13 cellular contexts compared by ENCODE assay signal in genomic region chr16:69831212-69832123, GRCh38.
DNase-seq lines count a peak whose midpoint lies in the region; ATAC-seq, FAIRE-seq and TF ChIP-seq lines count a peak whose summit lies in the region.
"Had no signal": no experiment of that assay in that cellular context is flagged by ENCODE, and none has a peak within 500 bp of the region (broad histone marks: within the 10 kb centered on the region; RNA-seq: fewer than 3 reads in every experiment).

No MANE protein-coding gene starts in this region.

- no peak for TF ChIP-seq RAD21 in A549 (conservative IDR thresholded peaks at IDR 0.05 in 1 of 2, IDR thresholded peaks at IDR 0.05 in 1 of 2)

- no peak for TF ChIP-seq CTCF in A549 (IDR thresholded peaks at IDR 0.05)
- no peak for TF ChIP-seq CTCF in osteocyte (IDR thresholded peaks at IDR 0.05)

- peaks cover 10% of the 10 kb centered on the region for H3K36me3 Mint-ChIP-seq in osteocyte (ENCODE audit: unreplicated experiment)

- H3K4me1 ChIP-seq in A549 (peaks cover 50% of the 10 kb centered on the region), duodenal mucosa (ENCODE audit: control insufficient read depth in 1 of 2, insufficient read depth in 2 of 2, low read length in 2 of 2) (peaks cover 24 to 29% of the 10 kb centered on the region in 2 donors)
- H3K4me1 ChIP-seq: HAP-1 had no signal

- H3K9me3 Mint-ChIP-seq in osteocyte (ENCODE audit: unreplicated experiment) = no peaks in the 10 kb centered on the region
- H3K9me3 Mint-ChIP-seq: neural crest cell had no signal

- H3K9ac ChIP-seq in duodenal mucosa (ENCODE audit: low read depth in 1 of 2, low read length in 2 of 2) = no peak overlapping the region

- peak overlapping the region; percentile 83 for H3K4me2 ChIP-seq in A549

- peak overlapping the region; percentile 84 to 89 for H3K27ac ChIP-seq in A549
- peak overlapping the region; percentile 36 for H3K27ac ChIP-seq in duodenal mucosa (ENCODE audit: low read depth, low read length)

- FAIRE-seq in A549 (lab: Jason Lieb, UNC) = no peak

- no peak for TF ChIP-seq EP300 in A549 (IDR thresholded peaks at IDR 0.05)

- H3K36me3 ChIP-seq in duodenal mucosa (ENCODE audit: control insufficient read depth in 1 of 2, insufficient read depth in 2 of 2, low read length in 2 of 2) = peaks cover 0 to 7% of the 10 kb centered on the region in 2 donors
- H3K36me3 ChIP-seq: HAP-1 had no signal

- DNase-seq in A549 (ENCODE audit: low read depth in 1 of 2, low spot score in 1 of 2) (peak; percentile 40 to 65), osteocyte (ENCODE audit: extremely low spot score, unreplicated experiment) (no peak), C1 segment of cervical spinal cord (lab: John Stamatoyannopoulos, UW) (no peak), NCI-H524 treated with DMSO at 0.1 percent for 48 hours (lab: John Stamatoyannopoulos, UW) (no peak)
- DNase-seq: activated CD8-positive, alpha-beta memory T cell treated with anti-CD3 and anti-CD28 coated beads for 24 hours; Karpas-422; T1000 had no signal

- no peak for TF ChIP-seq POLR2A in A549 (IDR thresholded peaks at IDR 0.05; ENCODE audit: low read length)

- ATAC-seq in A549 = peak; percentile 64 to 73; a peak in 3 of 6 replicates
- peak; percentile 47 for ATAC-seq in HG03558 (IDR thresholded peaks at IDR 0.05; ENCODE audit: extremely low read depth, unreplicated experiment)
- ATAC-seq in GM21619 (IDR thresholded peaks at IDR 0.05; ENCODE audit: unreplicated experiment) = no peak
- ATAC-seq in HG03565 (IDR thresholded peaks at IDR 0.05; ENCODE audit: unreplicated experiment) = no peak

- CTCF ChIA-PET in A549 (lab: Yijun Ruan, JAX) = no interaction called here

- H3K27me3 ChIP-seq in duodenal mucosa (ENCODE audit: control insufficient read depth in 1 of 2, insufficient read depth in 2 of 2, low read length in 2 of 2) = no peaks in the 10 kb centered on the region

- H3K4me3 Mint-ChIP-seq in osteocyte (ENCODE audit: unreplicated experiment) = no peak overlapping the region
- H3K4me3 Mint-ChIP-seq: neural crest cell had no signal

- H3K4me3 ChIP-seq in A549 (peak overlapping the region; percentile 5; the same call in 1 of the 3 replicates), duodenal mucosa (ENCODE audit: low read depth in 1 of 2, low read length in 2 of 2) (no peak overlapping the region)
- H3K4me3 ChIP-seq: HAP-1 had no signal

- no peaks in the 10 kb centered on the region for H3K9me3 ChIP-seq in A549
- H3K9me3 ChIP-seq in duodenal mucosa (ENCODE audit: control insufficient read depth in 1 of 2, low read length in 2 of 2) = no peaks in the 10 kb centered on the region
- H3K9me3 ChIP-seq: HAP-1 had no signal

- no peaks in the 10 kb centered on the region for H3K27me3 Mint-ChIP-seq in osteocyte (ENCODE audit: unreplicated experiment)

- H3K27ac Mint-ChIP-seq in osteocyte (ENCODE audit: unreplicated experiment) = peak overlapping the region; percentile 90

- peaks cover 44% of the 10 kb centered on the region for H3K4me1 Mint-ChIP-seq in osteocyte (ENCODE audit: unreplicated experiment)

- WGBS in A549 (ENCODE audit: missing lambda C conversion rate) = 25% methylated on average over 13 of the region's 13 CpGs

- POLR2A ChIA-PET in A549 (lab: Yijun Ruan, JAX) = no interaction called here

TF ChIP-seq in A549, 52 proteins besides CTCF, POLR2A, EP300 and RAD21:
- peak; percentile 45; the same call in 1 of the 2 replicates for TF ChIP-seq FOSL2 (IDR thresholded peaks at IDR 0.05)
- TF ChIP-seq FOSL2 (CRISPR knock-in tag; IDR thresholded peaks at IDR 0.05) = peak; percentile 95
- TF ChIP-seq JUNB (IDR thresholded peaks at IDR 0.05) = peak; percentile 51; the same call in 1 of the 2 replicates
- no peak for TF ChIP-seq GATA3 (IDR thresholded peaks at IDR 0.05; ENCODE audit: borderline replicate concordance)
TF ChIP-seq in A549: peak in this region for 2.

Comparison
In these comparisons a context has a peak if more than half of its experiments do, and no peak if none do; other contexts are left out.
1. ATAC-seq: peak in A549 (2 of 2) and HG03558 (single experiment); none in GM21619 (single experiment) and HG03565 (single experiment).
2. DNase-seq: peak in A549 (2 of 2); none in osteocyte (single experiment), C1 segment of cervical spinal cord (0 of 14) and NCI-H524 treated with DMSO at 0.1 percent for 48 hours (single experiment).